ENCODE assay signal across 15 cellular contexts in genomic region chr17:81939881-81940385, GRCh38. TPM values are rescaled to one million over a fixed set of nuclear protein-coding genes. Genes with fewer than 3 reads are reported as not detected.
DNase-seq lines count a peak whose midpoint lies in the region; ATAC-seq and TF ChIP-seq lines count a peak whose summit lies in the region.
"Had no signal": no experiment of that assay in that cellular context is flagged by ENCODE, and none has a peak within 500 bp of the region (broad histone marks: within the 10 kb centered on the region; RNA-seq: fewer than 3 reads in every experiment).

No MANE protein-coding gene starts in this region.

- peaks cover 20% of the 10 kb centered on the region for H3K4me1 Mint-ChIP-seq in nephron

- no peaks in the 10 kb centered on the region for H3K9me3 Mint-ChIP-seq in nephron
- H3K9me3 Mint-ChIP-seq: activated naive CD8-positive, alpha-beta T cell treated with anti-CD3 and anti-CD28 coated beads, Interleukin-2, amount 50 U/mL, for 24 hours; dendritic cell treated with granulocyte-macrophage colony-stimulating factor and Interleukin-4, amounts not matched to agents 40 ng/mL and 50 ng/mL, for 4 days; naive thymus-derived CD8-positive, alpha-beta T cell had no signal

- peak in 52 of 56 donors; percentile 6 to 86 (median 56) for DNase-seq in amygdala (lab: John Stamatoyannopoulos, UW)
- peak; percentile 64 for DNase-seq in globus pallidus (ENCODE audit: low spot score)
- no peak for DNase-seq in thoracic aorta (ENCODE audit: low spot score)
- no peak for DNase-seq in NCI-H2196 (lab: John Stamatoyannopoulos, UW; ENCODE audit: unreplicated experiment)
- DNase-seq: activated naive CD8-positive, alpha-beta T cell treated with anti-CD3 and anti-CD28 coated beads, Interleukin-2, amount 50 U/mL, for 24 hours; foreskin keratinocyte; naive thymus-derived CD8-positive, alpha-beta T cell; NCI-H2227 treated with DMSO at 0.1 percent for 48 hours; spleen had no signal

- peak overlapping the region in 2 of 3 experiments; percentile 25 to 56 for H3K4me3 Mint-ChIP-seq in nephron
- H3K4me3 Mint-ChIP-seq: activated naive CD8-positive, alpha-beta T cell treated with anti-CD3 and anti-CD28 coated beads, Interleukin-2, amount 50 U/mL, for 24 hours; dendritic cell treated with granulocyte-macrophage colony-stimulating factor and Interleukin-4, amounts not matched to agents 40 ng/mL and 50 ng/mL, for 4 days; naive thymus-derived CD8-positive, alpha-beta T cell had no signal

- no peaks in the 10 kb centered on the region for H3K36me3 ChIP-seq in thoracic aorta
- H3K36me3 ChIP-seq: spleen had no signal

- ATAC-seq in thoracic aorta (ENCODE audit: insufficient number of reproducible peaks, low FRiP score, low read depth) (no peak), HG03571 (IDR thresholded peaks at IDR 0.05; ENCODE audit: unreplicated experiment) (no peak), GM19023 (IDR thresholded peaks at IDR 0.05; ENCODE audit: unreplicated experiment) (no peak), GM19395 (IDR thresholded peaks at IDR 0.05; ENCODE audit: unreplicated experiment) (no peak)
- ATAC-seq: activated naive CD8-positive, alpha-beta T cell treated with anti-CD3 and anti-CD28 coated beads, Interleukin-2, amount 50 U/mL, for 24 hours; foreskin keratinocyte; naive thymus-derived CD8-positive, alpha-beta T cell had no signal

- no peaks in the 10 kb centered on the region for H3K9me3 ChIP-seq in thoracic aorta
- H3K9me3 ChIP-seq: spleen had no signal

- no peak overlapping the region for H3K27ac ChIP-seq in thoracic aorta
- H3K27ac ChIP-seq: foreskin keratinocyte, spleen, WERI-Rb-1 had no signal

- no peaks in the 10 kb centered on the region for H3K36me3 Mint-ChIP-seq in nephron (ENCODE audit: low read depth)
- H3K36me3 Mint-ChIP-seq: naive thymus-derived CD8-positive, alpha-beta T cell had no signal

- peak overlapping the region; percentile 46 for H3K4me3 ChIP-seq in thoracic aorta
- H3K4me3 ChIP-seq: spleen had no signal

- no peak for TF ChIP-seq CTCF in nephron (IDR thresholded peaks at IDR 0.05; ENCODE audit: unreplicated experiment in 3 of 3)
- TF ChIP-seq CTCF in thoracic aorta (IDR thresholded peaks at IDR 0.05): no peak

- peaks cover 3 to 30% of the 10 kb centered on the region in 2 donors for H3K4me1 ChIP-seq in thoracic aorta (ENCODE audit: control insufficient read depth in 1 of 2, low read depth in 2 of 2)
- H3K4me1 ChIP-seq: foreskin keratinocyte had no signal

- H3K27me3 ChIP-seq in thoracic aorta (replicated peaks; ENCODE audit: insufficient read depth): no peaks in the 10 kb centered on the region

- peaks cover 4% of the 10 kb centered on the region for H3K27me3 Mint-ChIP-seq in nephron (ENCODE audit: low read depth)

- H3K27ac Mint-ChIP-seq in nephron: no peak overlapping the region
- H3K27ac Mint-ChIP-seq: activated naive CD8-positive, alpha-beta T cell treated with anti-CD3 and anti-CD28 coated beads, Interleukin-2, amount 50 U/mL, for 24 hours; dendritic cell treated with granulocyte-macrophage colony-stimulating factor and Interleukin-4, amounts not matched to agents 40 ng/mL and 50 ng/mL, for 4 days had no signal

RNA-seq across cellular contexts. Expression of gene PYCR1, which starts 2.8 kb away (rescaled TPM):
- total RNA-seq in thoracic aorta: 10 to 100 TPM; 14.4 to 15.0 TPM

RNA-seq across cellular contexts. Expression of gene MYADML2, which starts 7.1 kb away (rescaled TPM):
- total RNA-seq in thoracic aorta: not detected
- total RNA-seq: foreskin keratinocyte; naive thymus-derived CD8-positive, alpha-beta T cell; spleen had no signal

RNA-seq across cellular contexts. Expression of gene MAFG, which starts 12.4 kb away (rescaled TPM):
- 10 to 100 TPM; 29.8 to 32.1 TPM for total RNA-seq in thoracic aorta

RNA-seq across cellular contexts. Expression of gene NOTUM, which starts 21.1 kb away (rescaled TPM):
- total RNA-seq in thoracic aorta: not detected
- total RNA-seq: foreskin keratinocyte; naive thymus-derived CD8-positive, alpha-beta T cell had no signal

RNA-seq across cellular contexts. Expression of gene SIRT7, which starts 22.0 kb away (rescaled TPM):
- total RNA-seq in thoracic aorta: 10 to 100 TPM; 15.8 to 41.3 TPM

Comparison
In these comparisons a context has a peak if more than half of its experiments do, and no peak if none do; other contexts are left out.
1. DNase-seq: peak in amygdala (52 of 56) and globus pallidus (single experiment); none in thoracic aorta (single experiment) and NCI-H2196 (single experiment).